Comparison of ENCODE assay signal across 8 cellular contexts in the genomic region with DNA sequence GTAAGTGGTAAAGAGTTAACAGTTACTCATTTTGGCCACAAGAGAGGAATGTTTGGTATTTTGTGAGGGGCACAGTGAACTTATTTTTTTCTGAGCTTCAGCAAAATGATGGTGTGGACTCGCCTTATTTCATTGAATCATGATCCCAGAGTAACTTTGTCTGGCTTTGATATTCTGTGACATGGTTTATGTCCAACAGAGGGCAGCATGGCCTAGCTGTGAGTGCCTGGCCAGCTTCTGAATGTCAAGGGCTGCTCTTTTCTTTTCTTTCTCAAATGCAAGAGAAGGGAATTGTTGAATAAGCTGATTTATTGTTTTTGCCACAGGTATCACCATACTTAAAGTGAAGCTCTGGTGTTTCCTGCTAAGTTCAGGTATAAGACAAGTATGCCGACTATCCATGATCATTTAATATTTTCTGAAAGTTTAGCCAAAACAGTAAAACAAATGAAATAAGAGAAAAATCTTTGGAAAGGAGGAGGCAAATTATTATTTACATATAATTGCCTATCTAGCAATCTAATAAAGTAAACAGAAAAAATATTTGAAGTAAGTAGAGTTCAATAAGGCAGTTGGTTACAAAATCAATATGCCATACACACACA. TPM values are rescaled to one million over a fixed set of nuclear protein-coding genes. Genes with fewer than 3 reads are reported as not detected.
A peak's percentile ranks its signal among the peaks of the same experiment; 100 is the strongest.
DNase-seq lines count a peak whose midpoint lies in the region; ATAC-seq, FAIRE-seq and TF ChIP-seq lines count a peak whose summit lies in the region.

No MANE protein-coding gene starts in this region.

- no peaks in the 10 kb centered on the region for H3K9me3 Mint-ChIP-seq in stimulated activated naive CD8-positive, alpha-beta T cell treated with anti-CD3 and anti-CD28 coated beads, Interleukin-15, amount 100 ng/mL, for 72 hours

- peak; percentile 55 for ATAC-seq in stimulated activated naive CD8-positive, alpha-beta T cell treated with anti-CD3 and anti-CD28 coated beads, Interleukin-15, Interleukin-2, amounts not matched to agents 100 U/mL and 50 U/mL, for 24 hours
- no peak for ATAC-seq in stimulated activated naive CD8-positive, alpha-beta T cell treated with anti-CD3 and anti-CD28 coated beads, Interleukin-15, amount 100 ng/mL, for 72 hours
- ATAC-seq in HepG2 = peak; percentile 66
- no peak for ATAC-seq in GM19035 (IDR thresholded peaks at IDR 0.05; ENCODE audit: unreplicated experiment)
- ATAC-seq in GM21515 (IDR thresholded peaks at IDR 0.05; ENCODE audit: unreplicated experiment) = no peak

- H3K27ac ChIP-seq in mammary epithelial cell (ENCODE audit: insufficient read depth, low read depth, low read length) = no peak overlapping the region
- no peak overlapping the region for H3K27ac ChIP-seq in HepG2 (ENCODE audit: extremely low read length, insufficient read depth, low read length)

- H3K9ac ChIP-seq in mammary epithelial cell (ENCODE audit: insufficient read depth, low read length) (no peak overlapping the region), HepG2 (ENCODE audit: insufficient read depth, low read depth, low read length) (no peak overlapping the region)

- no TSS peak for BruUV-seq in mammary epithelial cell (replicated peaks; lab: Mats Ljungman, UMichigan)
- no TSS peak for BruUV-seq in HepG2 (replicated peaks; lab: Mats Ljungman, UMichigan)

- H3K27ac Mint-ChIP-seq in stimulated activated naive CD8-positive, alpha-beta T cell treated with anti-CD3 and anti-CD28 coated beads, Interleukin-15, amount 100 ng/mL, for 72 hours = no peak overlapping the region

- peak; percentile 87 for FAIRE-seq in HepG2 (lab: Jason Lieb, UNC)

- peak; percentile 54; the same call in 1 of the 2 replicates for TF ChIP-seq RAD21 in HepG2 (CRISPR knock-in tag; IDR thresholded peaks at IDR 0.05)

- H3K36me3 ChIP-seq in mammary epithelial cell (ENCODE audit: insufficient read depth, low read length) (peaks cover 2% of the 10 kb centered on the region), HepG2 (replicated peaks in 1 of 2; ENCODE audit: control insufficient read depth in 1 of 2, insufficient read depth in 2 of 2, low read length in 2 of 2) (peaks cover 0 to 11% of the 10 kb centered on the region in 2 experiments; a peak in 4 of 5 replicates)

- peak; percentile 9 for DNase-seq in stimulated activated naive CD8-positive, alpha-beta T cell treated with anti-CD3 and anti-CD28 coated beads, Interleukin-15, Interleukin-2, amounts not matched to agents 100 U/mL and 50 U/mL, for 24 hours
- DNase-seq in stimulated activated naive CD8-positive, alpha-beta T cell treated with anti-CD3 and anti-CD28 coated beads, Interleukin-15, amount 100 ng/mL, for 72 hours = no peak
- DNase-seq in NCI-H2227 treated with DMSO at 0.1 percent for 48 hours (lab: John Stamatoyannopoulos, UW) = peak; percentile 39
- DNase-seq in mammary epithelial cell = peak; percentile 34
- DNase-seq in HepG2 (ENCODE audit: low spot score) = peak; percentile 35
- DNase-seq in ureter (ENCODE audit: low spot score) = no peak

- H3K4me1 ChIP-seq in mammary epithelial cell (ENCODE audit: insufficient read depth, low read length) = no peaks in the 10 kb centered on the region
- peaks cover 19% of the 10 kb centered on the region for H3K4me1 ChIP-seq in HepG2 (ENCODE audit: insufficient read depth, low read length)

- H3K27me3 Mint-ChIP-seq in stimulated activated naive CD8-positive, alpha-beta T cell treated with anti-CD3 and anti-CD28 coated beads, Interleukin-15, amount 100 ng/mL, for 72 hours = no peaks in the 10 kb centered on the region

- no peak for TF ChIP-seq EP300 in HepG2 (IDR thresholded peaks at IDR 0.05; ENCODE audit: low read depth in 2 of 2, low read length in 2 of 2)
- TF ChIP-seq EP300 in HepG2 (CRISPR knock-in tag; IDR thresholded peaks at IDR 0.05; ENCODE audit: borderline replicate concordance) = no peak

- intact Hi-C loops in mammary epithelial cell (cut with micrococcal nuclease) = loop anchor here (1.0 kb wide), 3 partner anchors 32 to 175 kb away; no protein-coding TSS in a partner anchor
- intact Hi-C loops in HepG2 (cut with micrococcal nuclease; ENCODE audit: unreplicated experiment) = loop anchor here (1.0 kb wide), 2 partner anchors 32 to 56 kb away; no protein-coding TSS in a partner anchor

- H3K4me2 ChIP-seq in mammary epithelial cell (ENCODE audit: insufficient read depth, low read depth, low read length) = no peak overlapping the region
- no peak overlapping the region for H3K4me2 ChIP-seq in HepG2 (ENCODE audit: low read depth, low read length)

- WGBS in mammary epithelial cell (ENCODE audit: low coverage, missing lambda C conversion rate) = 93% methylated on average over 2 of the region's 2 CpGs
- WGBS in HepG2 (ENCODE audit: low lambda C conversion rate) = 72% methylated on average over 2 of the region's 2 CpGs

- H3K27me3 ChIP-seq in mammary epithelial cell (ENCODE audit: insufficient read depth, low read length) (no peaks in the 10 kb centered on the region), HepG2 (ENCODE audit: control insufficient read depth in 1 of 2, insufficient read depth in 2 of 2, low read length in 2 of 2) (no peaks in the 10 kb centered on the region)

- no peaks in the 10 kb centered on the region for H4K20me1 ChIP-seq in mammary epithelial cell (ENCODE audit: insufficient read depth, low read length)
- no peaks in the 10 kb centered on the region for H4K20me1 ChIP-seq in HepG2 (ENCODE audit: insufficient read depth, low read length)

- H3K4me3 Mint-ChIP-seq in stimulated activated naive CD8-positive, alpha-beta T cell treated with anti-CD3 and anti-CD28 coated beads, Interleukin-15, amount 100 ng/mL, for 72 hours = no peak overlapping the region

- in situ Hi-C loops in mammary epithelial cell (cut with MboI; ENCODE audit: low sequenced_read_pairs in 2 of 2) = no loop called here
- in situ Hi-C loops in HepG2 (cut with HindIII; ENCODE audit: extremely low pct_ligation_motif_present, low pct_unique_long_range_greater_than_20kb) = loop anchor here (10.0 kb wide), 1 partner anchor 52 kb away; no protein-coding TSS in a partner anchor

- TF ChIP-seq POLR2A in HepG2 (IDR thresholded peaks at IDR 0.05; ENCODE audit: insufficient read depth in 1 of 2, low read depth in 2 of 2, low read length in 2 of 2) = no peak

- H3K9me3 ChIP-seq in mammary epithelial cell (replicated peaks; ENCODE audit: insufficient read depth, low read length) (no peaks in the 10 kb centered on the region), HepG2 (ENCODE audit: low read length) (no peaks in the 10 kb centered on the region)

- H2AFZ ChIP-seq in mammary epithelial cell (ENCODE audit: low read depth, low read length) (no peak overlapping the region), HepG2 (ENCODE audit: low read length) (no peak overlapping the region)

- POLR2A ChIA-PET in HepG2 (lab: Yijun Ruan, JAX) = no interaction called here

- H3K79me2 ChIP-seq in mammary epithelial cell (ENCODE audit: insufficient read depth, low read length) (no peaks in the 10 kb centered on the region), HepG2 (ENCODE audit: insufficient read depth, low read length) (no peaks in the 10 kb centered on the region)

- TF ChIP-seq CTCF in mammary epithelial cell (conservative IDR thresholded peaks at IDR 0.05 in 1 of 2, IDR thresholded peaks at IDR 0.05 in 1 of 2; ENCODE audit: extremely low read depth in 1 of 2, insufficient read depth in 1 of 2, low read depth in 1 of 2, low read length in 2 of 2) = peak; percentile 64 to 80
- peak; percentile 76 for TF ChIP-seq CTCF in HepG2 (CRISPR knock-in tag; IDR thresholded peaks at IDR 0.05)

- dilution Hi-C loops in mammary epithelial cell (cut with HindIII; ENCODE audit: low sequenced_read_pairs) = no loop called here

- CTCF ChIA-PET in mammary epithelial cell (lab: Charles Lee; ENCODE audit: low non-redundant PET) = interaction anchor here (0.7 to 1.5 kb wide), 3 partner anchors 30 to 860 kb away, joined by 3 to 14 read pairs (median 4); no protein-coding TSS in a partner anchor
- CTCF ChIA-PET in HepG2 (lab: Yijun Ruan, JAX; ENCODE audit: low intra/inter-chr PET ratio, low total read pairs) = interaction anchor here (2.6 to 3.3 kb wide), 2 partner anchors 31 to 55 kb away, joined by 16 to 17 read pairs; no protein-coding TSS in a partner anchor

- H3K4me3 ChIP-seq in mammary epithelial cell (replicated peaks in 1 of 3; ENCODE audit: insufficient read depth in 1 of 3, low read depth in 2 of 3, low read length in 3 of 3) = no peak overlapping the region
- H3K4me3 ChIP-seq in HepG2 (replicated peaks in 1 of 3; ENCODE audit: insufficient read depth in 1 of 3, low read depth in 2 of 3, low read length in 3 of 3) = no peak overlapping the region

- no peaks in the 10 kb centered on the region for H3K4me1 Mint-ChIP-seq in stimulated activated naive CD8-positive, alpha-beta T cell treated with anti-CD3 and anti-CD28 coated beads, Interleukin-15, amount 100 ng/mL, for 72 hours

RNA-seq across cellular contexts. Expression of gene MRPL22, which starts 31.7 kb away (rescaled TPM):
- 10 to 100 TPM in 1 of 2 donors, 1 to 10 TPM in 1; 7.7 to 58.1 TPM for total RNA-seq in mammary epithelial cell
- polyA plus RNA-seq in mammary epithelial cell = 35.5 TPM
- 10.1 TPM for polyA minus RNA-seq in mammary epithelial cell
- 84.8 and 118 TPM in 2 replicates for total RNA-seq in HepG2 (2016; rRNA removed; fragmentation: Illumina TruSeq; extraction: Trizol)
- total RNA-seq in HepG2 (2016; cell fraction: cytosol; rRNA removed; fragmentation: Illumina TruSeq; extraction: Trizol; ENCODE audit: low read depth) = 94.5 and 107 TPM in 2 replicates
- 88.4 and 129 TPM in 2 replicates for total RNA-seq in HepG2 (2016; cell fraction: insoluble cytoplasmic fraction; rRNA removed; fragmentation: Illumina TruSeq; extraction: Trizol)
- 62.4 and 69.9 TPM in 2 replicates for total RNA-seq in HepG2 (2016; cell fraction: membrane; rRNA removed; fragmentation: Illumina TruSeq; extraction: Trizol)
- 30.1 and 35.4 TPM in 2 replicates for total RNA-seq in HepG2 (2016; cell fraction: nucleus; rRNA removed; fragmentation: Illumina TruSeq; extraction: Trizol)
- 55.1 and 66.8 TPM in 2 replicates for polyA plus RNA-seq in HepG2 (2011; rRNA removed)
- 42.2 and 44.6 TPM in 2 replicates for polyA plus RNA-seq in HepG2 (2011; cell fraction: cytosol; rRNA removed)
- polyA plus RNA-seq in HepG2 (2011; cell fraction: nucleus; rRNA removed) = 14.4 and 17.3 TPM in 2 replicates
- polyA plus RNA-seq in HepG2 (2012) = 49.1 and 59.7 TPM in 2 replicates
- 51.7 and 52.5 TPM in 2 replicates for polyA plus RNA-seq in HepG2 (2016; cell fraction: cytosol; fragmentation: Illumina TruSeq; extraction: Trizol; ENCODE audit: low read depth)
- polyA plus RNA-seq in HepG2 (2016; cell fraction: insoluble cytoplasmic fraction; fragmentation: Illumina TruSeq; extraction: Trizol; ENCODE audit: low read depth) = 147 and 158 TPM in 2 replicates
- polyA plus RNA-seq in HepG2 (2016; cell fraction: membrane; fragmentation: Illumina TruSeq; extraction: Trizol; ENCODE audit: low read depth) = 56.4 and 56.5 TPM in 2 replicates
- polyA plus RNA-seq in HepG2 (2016; cell fraction: nucleus; fragmentation: Illumina TruSeq; extraction: Trizol; ENCODE audit: insufficient read depth, low read depth) = 65.2 and 70.9 TPM in 2 replicates
- polyA minus RNA-seq in HepG2 (2011; rRNA and poly(A)+ RNA removed; ENCODE audit: low replicate concordance) = 23.2 and 54.0 TPM in 2 replicates
- 17.3 and 18.8 TPM in 2 replicates for polyA minus RNA-seq in HepG2 (2011; cell fraction: cytosol; rRNA and poly(A)+ RNA removed)
- polyA minus RNA-seq in HepG2 (2011; cell fraction: nucleus; rRNA and poly(A)+ RNA removed) = 10.6 and 12.8 TPM in 2 replicates
- total RNA-seq in ureter = 30.5 TPM

RNA-seq across cellular contexts. Expression of gene GEMIN5, which starts 34.6 kb away (rescaled TPM):
- total RNA-seq in mammary epithelial cell (10 to 100 TPM; 21.2 to 23.0 TPM), HepG2 (2016; rRNA removed; fragmentation: Illumina TruSeq; extraction: Trizol) (28.6 and 52.8 TPM in 2 replicates), ureter (20.9 TPM)
- polyA plus RNA-seq in mammary epithelial cell (12.6 TPM), HepG2 (2011; rRNA removed) (6.6 and 7.1 TPM in 2 replicates)
- polyA minus RNA-seq in mammary epithelial cell = 49.3 TPM
- 3.6 and 4.4 TPM in 2 replicates for total RNA-seq in HepG2 (2016; cell fraction: cytosol; rRNA removed; fragmentation: Illumina TruSeq; extraction: Trizol; ENCODE audit: low read depth)
- 28.8 and 51.6 TPM in 2 replicates for total RNA-seq in HepG2 (2016; cell fraction: insoluble cytoplasmic fraction; rRNA removed; fragmentation: Illumina TruSeq; extraction: Trizol)
- 7.6 and 8.6 TPM in 2 replicates for total RNA-seq in HepG2 (2016; cell fraction: membrane; rRNA removed; fragmentation: Illumina TruSeq; extraction: Trizol)
- total RNA-seq in HepG2 (2016; cell fraction: nucleus; rRNA removed; fragmentation: Illumina TruSeq; extraction: Trizol) = 22.1 and 23.2 TPM in 2 replicates
- 6.9 and 7.6 TPM in 2 replicates for polyA plus RNA-seq in HepG2 (2011; cell fraction: cytosol; rRNA removed)
- 6.5 and 7.0 TPM in 2 replicates for polyA plus RNA-seq in HepG2 (2011; cell fraction: nucleus; rRNA removed)
- 9.7 and 11.8 TPM in 2 replicates for polyA plus RNA-seq in HepG2 (2012)
- polyA plus RNA-seq in HepG2 (2016; cell fraction: cytosol; fragmentation: Illumina TruSeq; extraction: Trizol; ENCODE audit: low read depth) = 0.63 and 0.69 TPM in 2 replicates
- polyA plus RNA-seq in HepG2 (2016; cell fraction: insoluble cytoplasmic fraction; fragmentation: Illumina TruSeq; extraction: Trizol; ENCODE audit: low read depth) = 32.7 and 33.3 TPM in 2 replicates
- polyA plus RNA-seq in HepG2 (2016; cell fraction: membrane; fragmentation: Illumina TruSeq; extraction: Trizol; ENCODE audit: low read depth) = 1.9 and 2.4 TPM in 2 replicates
- polyA plus RNA-seq in HepG2 (2016; cell fraction: nucleus; fragmentation: Illumina TruSeq; extraction: Trizol; ENCODE audit: insufficient read depth, low read depth) = 15.6 and 17.0 TPM in 2 replicates
- polyA minus RNA-seq in HepG2 (2011; rRNA and poly(A)+ RNA removed; ENCODE audit: low replicate concordance) = 21.9 and 30.0 TPM in 2 replicates
- polyA minus RNA-seq in HepG2 (2011; cell fraction: cytosol; rRNA and poly(A)+ RNA removed) = 14.3 and 15.1 TPM in 2 replicates
- 12.9 and 17.3 TPM in 2 replicates for polyA minus RNA-seq in HepG2 (2011; cell fraction: nucleus; rRNA and poly(A)+ RNA removed)

RNA-seq across cellular contexts. Expression of gene KIF4B, which starts 41.0 kb away (rescaled TPM):
- total RNA-seq in mammary epithelial cell = not detected
- polyA plus RNA-seq in mammary epithelial cell = 0.01 TPM
- polyA minus RNA-seq in mammary epithelial cell = 0.72 TPM
- 0.04 and 0.11 TPM in 2 replicates for total RNA-seq in HepG2 (2016; rRNA removed; fragmentation: Illumina TruSeq; extraction: Trizol)
- total RNA-seq in HepG2 (2016; cell fraction: cytosol; rRNA removed; fragmentation: Illumina TruSeq; extraction: Trizol; ENCODE audit: low read depth) = not detected in 2 replicates
- 0.12 TPM in 1 of 2 replicates, not detected in the other for total RNA-seq in HepG2 (2016; cell fraction: insoluble cytoplasmic fraction; rRNA removed; fragmentation: Illumina TruSeq; extraction: Trizol)
- total RNA-seq in HepG2 (2016; cell fraction: membrane; rRNA removed; fragmentation: Illumina TruSeq; extraction: Trizol) = not detected in 2 replicates
- total RNA-seq in HepG2 (2016; cell fraction: nucleus; rRNA removed; fragmentation: Illumina TruSeq; extraction: Trizol) = 0.12 TPM in 1 of 2 replicates, not detected in the other
- polyA plus RNA-seq in HepG2 (2011; rRNA removed) = not detected in 2 replicates
- polyA plus RNA-seq in HepG2 (2011; cell fraction: cytosol; rRNA removed) = 0.01 TPM in 1 of 2 replicates, not detected in the other
- 0.02 TPM in 1 of 2 replicates, not detected in the other for polyA plus RNA-seq in HepG2 (2011; cell fraction: nucleus; rRNA removed)
- polyA plus RNA-seq in HepG2 (2012) = 0.04 and 0.05 TPM in 2 replicates
- polyA plus RNA-seq in HepG2 (2016; cell fraction: cytosol; fragmentation: Illumina TruSeq; extraction: Trizol; ENCODE audit: low read depth) = not detected in 2 replicates
- polyA plus RNA-seq in HepG2 (2016; cell fraction: insoluble cytoplasmic fraction; fragmentation: Illumina TruSeq; extraction: Trizol; ENCODE audit: low read depth) = not detected in 2 replicates
- polyA plus RNA-seq in HepG2 (2016; cell fraction: membrane; fragmentation: Illumina TruSeq; extraction: Trizol; ENCODE audit: low read depth) = not detected in 2 replicates
- not detected in 2 replicates for polyA plus RNA-seq in HepG2 (2016; cell fraction: nucleus; fragmentation: Illumina TruSeq; extraction: Trizol; ENCODE audit: insufficient read depth, low read depth)
- 0.12 TPM in 1 of 2 replicates, not detected in the other for polyA minus RNA-seq in HepG2 (2011; rRNA and poly(A)+ RNA removed; ENCODE audit: low replicate concordance)
- not detected in 2 replicates for polyA minus RNA-seq in HepG2 (2011; cell fraction: cytosol; rRNA and poly(A)+ RNA removed)
- polyA minus RNA-seq in HepG2 (2011; cell fraction: nucleus; rRNA and poly(A)+ RNA removed) = 0.13 and 0.37 TPM in 2 replicates
- total RNA-seq in ureter = not detected

Comparison
In these comparisons a context has a peak if more than half of its experiments do, and no peak if none do; other contexts are left out.
1. ATAC-seq: peak in stimulated activated naive CD8-positive, alpha-beta T cell treated with anti-CD3 and anti-CD28 coated beads, Interleukin-15, Interleukin-2, amounts not matched to agents 100 U/mL and 50 U/mL, for 24 hours (single experiment) and HepG2 (single experiment); none in stimulated activated naive CD8-positive, alpha-beta T cell treated with anti-CD3 and anti-CD28 coated beads, Interleukin-15, amount 100 ng/mL, for 72 hours (single experiment), GM19035 (single experiment) and GM21515 (single experiment).
2. DNase-seq: peak in stimulated activated naive CD8-positive, alpha-beta T cell treated with anti-CD3 and anti-CD28 coated beads, Interleukin-15, Interleukin-2, amounts not matched to agents 100 U/mL and 50 U/mL, for 24 hours (single experiment), NCI-H2227 treated with DMSO at 0.1 percent for 48 hours (single experiment), mammary epithelial cell (single experiment) and HepG2 (single experiment); none in stimulated activated naive CD8-positive, alpha-beta T cell treated with anti-CD3 and anti-CD28 coated beads, Interleukin-15, amount 100 ng/mL, for 72 hours (0 of 2) and ureter (single experiment).